Comparison of ENCODE assay signal across 22 cellular contexts in genomic region chr3:161540594-161540993, GRCh38. TPM values are rescaled to one million over a fixed set of nuclear protein-coding genes. Genes with fewer than 3 reads are reported as not detected.
A peak's percentile ranks its signal among the peaks of the same experiment; 100 is the strongest.
DNase-seq lines count a peak whose midpoint lies in the region; ATAC-seq, FAIRE-seq and TF ChIP-seq lines count a peak whose summit lies in the region.
"Had no signal": no experiment of that assay in that cellular context is flagged by ENCODE, and none has a peak within 500 bp of the region (broad histone marks: within the 10 kb centered on the region; RNA-seq: fewer than 3 reads in every experiment).

No MANE protein-coding gene starts in this region.

- H3K9me3 ChIP-seq in DND-41 (ENCODE audit: insufficient read depth, low read length, severe bottlenecking) (peaks cover 2% of the 10 kb centered on the region), psoas muscle (no peaks in the 10 kb centered on the region)
- H3K9me3 ChIP-seq: A549, mucosa of descending colon, ovary had no signal

- WGBS in psoas muscle, 3 donors = 85 to 96% (median 93%) methylated on average over 1 of the region's 1 CpG

- H3K27ac ChIP-seq in DND-41 (ENCODE audit: low read length) (no peak overlapping the region), psoas muscle (no peak overlapping the region)
- H3K27ac ChIP-seq: A549, ovary had no signal

- H3K4me3 ChIP-seq in DND-41 (ENCODE audit: low read depth in 1 of 2, low read length in 2 of 2) = no peak overlapping the region
- H3K4me3 ChIP-seq in psoas muscle = no peak overlapping the region
- H3K4me3 ChIP-seq: A549, mucosa of descending colon, ovary had no signal

- H2AFZ ChIP-seq in DND-41 (ENCODE audit: low read depth, low read length) = 0 out of 2 replicates have a peak overlapping the region, but pooled peaks have one; percentile 30

- H4K20me1 ChIP-seq in DND-41 (ENCODE audit: insufficient read depth, low read length) = no peaks in the 10 kb centered on the region

- peak; percentile 82 for ATAC-seq in DND-41 (ENCODE audit: insufficient read depth, low read depth)
- ATAC-seq in HG02571 (IDR thresholded peaks at IDR 0.05; ENCODE audit: unreplicated experiment) = peak; percentile 66
- peak; percentile 88 for ATAC-seq in HG03432 (IDR thresholded peaks at IDR 0.05; ENCODE audit: unreplicated experiment)
- no peak for ATAC-seq in psoas muscle
- ATAC-seq in activated T-helper 17 cell treated with anti-CD3 and anti-CD28 coated beads, Interleukin-2, amount 50 U/mL, for 72 hours (replicated peaks) = no peak
- ATAC-seq: A549; effector memory CD8-positive, alpha-beta T cell; mucosa of descending colon had no signal

- FAIRE-seq in GM19239 (lab: Jason Lieb, UNC) = peak; percentile 48
- FAIRE-seq: A549, TTC549 had no signal

- H3K27ac Mint-ChIP-seq in activated T-helper 17 cell treated with anti-CD3 and anti-CD28 coated beads, Interleukin-2, amount 50 U/mL, for 72 hours = no peak overlapping the region
- H3K27ac Mint-ChIP-seq: effector memory CD8-positive, alpha-beta T cell; IgD-negative memory B cell had no signal

- no peak overlapping the region for H3K9ac ChIP-seq in DND-41 (ENCODE audit: low read depth, low read length)

- H3K36me3 ChIP-seq in DND-41 (ENCODE audit: insufficient read depth, low read length) (no peaks in the 10 kb centered on the region), psoas muscle (ENCODE audit: insufficient read depth in 1 of 2, low read depth in 1 of 2) (no peaks in the 10 kb centered on the region)
- H3K36me3 ChIP-seq: ovary had no signal

- peaks cover 6% of the 10 kb centered on the region; the same call in 1 of the 2 replicates for H3K4me1 ChIP-seq in DND-41 (ENCODE audit: insufficient read depth, low read length)
- no peaks in the 10 kb centered on the region for H3K4me1 ChIP-seq in psoas muscle
- H3K4me1 ChIP-seq: A549 had no signal

- H3K27me3 Mint-ChIP-seq in activated T-helper 17 cell treated with anti-CD3 and anti-CD28 coated beads, Interleukin-2, amount 50 U/mL, for 72 hours = peaks cover 4% of the 10 kb centered on the region
- H3K27me3 Mint-ChIP-seq: effector memory CD8-positive, alpha-beta T cell had no signal

- H3K27me3 ChIP-seq in DND-41 (ENCODE audit: insufficient read depth, low read length, poor library complexity) (no peaks in the 10 kb centered on the region), psoas muscle (ENCODE audit: insufficient read depth in 3 of 3, low read length in 2 of 3) (no peaks in the 10 kb centered on the region)
- H3K27me3 ChIP-seq: ovary had no signal

- intact Hi-C loops in psoas muscle (cut with DNase I) = no loop called here

- no peak overlapping the region for H3K4me2 ChIP-seq in DND-41 (ENCODE audit: insufficient read depth, low read length)
- H3K4me2 ChIP-seq: A549 had no signal

- TF ChIP-seq CTCF in DND-41 (IDR thresholded peaks at IDR 0.05; ENCODE audit: borderline replicate concordance, extremely low read depth, low read length, poor library complexity, severe bottlenecking) (no peak), psoas muscle (IDR thresholded peaks at IDR 0.05) (no peak)

- DNase-seq in DND-41 (peak; percentile 35), GM19239 (ENCODE audit: insufficient read length, low spot score) (no peak), psoas muscle (no peak), hypothalamus (lab: John Stamatoyannopoulos, UW) (no peak), medulla oblongata (ENCODE audit: extremely low spot score) (no peak)
- DNase-seq: activated naive CD4-positive, alpha-beta T cell; effector memory CD8-positive, alpha-beta T cell; foreskin fibroblast; mucosa of descending colon; NCI-H1930; NCI-H748 treated with DMSO at 0.1 percent for 48 hours; ovary; SIG-M5; stimulated activated CD4-positive, alpha-beta T cell treated with anti-CD3 and anti-CD28 coated beads, Interleukin-15, amount 100 ng/mL, for 24 hours; trophoblast cell had no signal

- no peaks in the 10 kb centered on the region for H3K79me2 ChIP-seq in DND-41 (ENCODE audit: insufficient read depth, low read length)

- H3K9me3 Mint-ChIP-seq in activated T-helper 17 cell treated with anti-CD3 and anti-CD28 coated beads, Interleukin-2, amount 50 U/mL, for 72 hours = no peaks in the 10 kb centered on the region

- no peaks in the 10 kb centered on the region for H3K36me3 Mint-ChIP-seq in activated T-helper 17 cell treated with anti-CD3 and anti-CD28 coated beads, Interleukin-2, amount 50 U/mL, for 72 hours (ENCODE audit: low read depth)
- H3K36me3 Mint-ChIP-seq: IgD-negative memory B cell had no signal

- no peaks in the 10 kb centered on the region for H3K4me1 Mint-ChIP-seq in activated T-helper 17 cell treated with anti-CD3 and anti-CD28 coated beads, Interleukin-2, amount 50 U/mL, for 72 hours
- H3K4me1 Mint-ChIP-seq: IgD-negative memory B cell had no signal

- no peak overlapping the region for H3K4me3 Mint-ChIP-seq in activated T-helper 17 cell treated with anti-CD3 and anti-CD28 coated beads, Interleukin-2, amount 50 U/mL, for 72 hours
- H3K4me3 Mint-ChIP-seq: effector memory CD8-positive, alpha-beta T cell; IgD-negative memory B cell had no signal

RNA-seq across cellular contexts. Expression of gene OTOL1, which starts 44.0 kb away (rescaled TPM):
- not detected for total RNA-seq in psoas muscle
- not detected for polyA plus RNA-seq in psoas muscle
- total RNA-seq in activated T-helper 17 cell treated with anti-CD3 and anti-CD28 coated beads, Interleukin-2, amount 50 U/mL, for 72 hours = not detected
- total RNA-seq: activated CD8-positive, alpha-beta memory T cell treated with anti-CD3 and anti-CD28 coated beads for 36 hours; mucosa of descending colon; ovary had no signal
- polyA plus RNA-seq: A549, IgD-negative memory B cell, ovary had no signal

Comparison
In these comparisons a context has a peak if more than half of its experiments do, and no peak if none do; other contexts are left out.
1. ATAC-seq: peak in DND-41 (single experiment), HG02571 (single experiment) and HG03432 (single experiment); none in psoas muscle (0 of 4) and activated T-helper 17 cell treated with anti-CD3 and anti-CD28 coated beads, Interleukin-2, amount 50 U/mL, for 72 hours (single experiment).